2 cellular contexts compared by ENCODE assay signal in genomic region chr4:84493092-84493850, GRCh38.
TF ChIP-seq lines count a peak whose summit lies in the region.

No MANE protein-coding gene starts in this region.

TF ChIP-seq in K562, 482 proteins besides CTCF, POLR2A, EP300 and RAD21:
- TF ChIP-seq CCAR2 (IDR thresholded peaks at IDR 0.05; ENCODE audit: low read depth, low read length): no peak
- TF ChIP-seq SPI1 (IDR thresholded peaks at IDR 0.05; ENCODE audit: borderline replicate concordance, low read depth, low read length): no peak
- TF ChIP-seq ZNF707 (CRISPR knock-in tag; conservative IDR thresholded peaks at IDR 0.05): no peak
- no peak for TF ChIP-seq ZC3H11A (IDR thresholded peaks at IDR 0.05; ENCODE audit: low read depth, low read length)
- peak; percentile 30; the same call in 1 of the 2 replicates for TF ChIP-seq RFX1 (IDR thresholded peaks at IDR 0.05)
- TF ChIP-seq SIX5 (IDR thresholded peaks at IDR 0.05; ENCODE audit: borderline replicate concordance in 1 of 2, insufficient read depth in 1 of 2, low read depth in 1 of 2, low read length in 2 of 2): no peak
TF ChIP-seq in K562: peak in this region for 1.

TF ChIP-seq in HepG2, 621 proteins besides CTCF, POLR2A, EP300 and RAD21:
- TF ChIP-seq CBX2 (IDR thresholded peaks at IDR 0.05; ENCODE audit: low read depth, low read length) (peak; percentile 60; the same call in 1 of the 2 replicates), CBX2 (CRISPR knock-in tag; IDR thresholded peaks at IDR 0.05; ENCODE audit: low read depth) (no peak), SCMH1 (CRISPR knock-in tag; IDR thresholded peaks at IDR 0.05; ENCODE audit: borderline replicate concordance) (0 out of 2 replicates have a peak, but pooled peaks have one; percentile 23), ZFP62 (CRISPR knock-in tag; IDR thresholded peaks at IDR 0.05) (no peak), ZNF687 (CRISPR knock-in tag; IDR thresholded peaks at IDR 0.05) (peak; percentile 13; the same call in 1 of the 2 replicates)
